ENCODE assay signal across 1 cellular context in genomic region chr1:63522891-63523728, GRCh38.
A peak's percentile ranks its signal among the peaks of the same experiment; 100 is the strongest.
TF ChIP-seq lines count a peak whose summit lies in the region.

EFCAB7 (plus strand) TSS chr1:63523525; CDS start chr1:63525573, 2,048 bp downstream.
ITGB3BP (minus strand) TSS chr1:63523225; CDS start chr1:63523133, 92 bp downstream.

TF ChIP-seq in HEK293, 187 proteins besides CTCF, POLR2A, EP300 and RAD21 (continued from another document and continues in another):
- TF ChIP-seq ZNF692 (tag by site-specific recombination; IDR thresholded peaks at IDR 0.05) (peak; percentile 97), GLIS2 (tag by site-specific recombination; IDR thresholded peaks at IDR 0.05) (peak; percentile 83), ZNF140 (tag by site-specific recombination; IDR thresholded peaks at IDR 0.05) (no peak), FEZF1 (tag by site-specific recombination; IDR thresholded peaks at IDR 0.05) (peak; percentile 98), ZSCAN18 (tag by site-specific recombination; IDR thresholded peaks at IDR 0.05) (peak; percentile 97), ZNF24 (tag by site-specific recombination; IDR thresholded peaks at IDR 0.05) (peak; percentile 99), INSM2 (tag by site-specific recombination; IDR thresholded peaks at IDR 0.05) (peak; percentile 98), KLF7 (tag by site-specific recombination; IDR thresholded peaks at IDR 0.05; ENCODE audit: borderline replicate concordance) (peak; percentile 92), SCRT2 (tag by site-specific recombination; IDR thresholded peaks at IDR 0.05) (peak; percentile 99), GFI1B (tag by site-specific recombination; IDR thresholded peaks at IDR 0.05) (peak; percentile 89), ZNF48 (tag by site-specific recombination; IDR thresholded peaks at IDR 0.05) (0 out of 2 replicates have a peak, but pooled peaks have one; percentile 60), KLF9 (tag by site-specific recombination; IDR thresholded peaks at IDR 0.05; ENCODE audit: low read depth) (peak; percentile 62), ZNF76 (tag by site-specific recombination; IDR thresholded peaks at IDR 0.05; ENCODE audit: borderline replicate concordance, low read depth) (peak; percentile 93), HOXC10 (CRISPR knock-in tag; IDR thresholded peaks at IDR 0.05) (0 out of 2 replicates have a peak, but pooled peaks have one; percentile 56), ZNF514 (tag by site-specific recombination; IDR thresholded peaks at IDR 0.05) (no peak), EGR2 (tag by site-specific recombination; IDR thresholded peaks at IDR 0.05; ENCODE audit: low read depth) (peak; percentile 83), ZNF768 (tag by site-specific recombination; IDR thresholded peaks at IDR 0.05) (peak; percentile 100), ZBTB1 (tag by site-specific recombination; IDR thresholded peaks at IDR 0.05) (no peak), ZNF623 (tag by site-specific recombination; IDR thresholded peaks at IDR 0.05) (peak; percentile 62), ZNF521 (tag by site-specific recombination; IDR thresholded peaks at IDR 0.05) (no peak), PRDM1 (tag by site-specific recombination; IDR thresholded peaks at IDR 0.05) (peak; percentile 70; the same call in 1 of the 2 replicates), PRDM6 (tag by site-specific recombination; IDR thresholded peaks at IDR 0.05) (no peak), ZNF677 (tag by site-specific recombination; IDR thresholded peaks at IDR 0.05) (no peak), ZNF2 (tag by site-specific recombination; IDR thresholded peaks at IDR 0.05) (peak; percentile 100), ZNF341 (tag by site-specific recombination; IDR thresholded peaks at IDR 0.05; ENCODE audit: low read depth) (peak; percentile 84), ZNF292 (tag by site-specific recombination; IDR thresholded peaks at IDR 0.05; ENCODE audit: borderline replicate concordance, low read depth) (no peak), ZNF626 (tag by site-specific recombination; IDR thresholded peaks at IDR 0.05) (peak; percentile 92; the same call in 1 of the 2 replicates), ZBTB49 (tag by site-specific recombination; IDR thresholded peaks at IDR 0.05; ENCODE audit: low read depth) (no peak), ZNF571 (tag by site-specific recombination; IDR thresholded peaks at IDR 0.05) (no peak), KLF1 (tag by site-specific recombination; IDR thresholded peaks at IDR 0.05) (peak; percentile 60; the same call in 1 of the 2 replicates), ZNF324 (tag by site-specific recombination; IDR thresholded peaks at IDR 0.05) (peak; percentile 100), ZNF747 (tag by site-specific recombination; IDR thresholded peaks at IDR 0.05) (no peak), ZNF366 (tag by site-specific recombination; conservative IDR thresholded peaks at IDR 0.05) (peak; percentile 82), HIC1 (tag by site-specific recombination; IDR thresholded peaks at IDR 0.05) (no peak), ZNF610 (tag by site-specific recombination; IDR thresholded peaks at IDR 0.05; ENCODE audit: borderline replicate concordance) (peak; percentile 97), ZBTB10 (tag by site-specific recombination; IDR thresholded peaks at IDR 0.05) (0 out of 2 replicates have a peak, but pooled peaks have one; percentile 59), HOXA7 (CRISPR knock-in tag; IDR thresholded peaks at IDR 0.05; ENCODE audit: borderline replicate concordance) (no peak), ZNF175 (tag by site-specific recombination; IDR thresholded peaks at IDR 0.05) (no peak), ZNF707 (tag by site-specific recombination; IDR thresholded peaks at IDR 0.05) (peak; percentile 68; the same call in 1 of the 2 replicates), PRDM2 (tag by site-specific recombination; IDR thresholded peaks at IDR 0.05; ENCODE audit: borderline replicate concordance) (no peak), ZNF248 (tag by site-specific recombination; IDR thresholded peaks at IDR 0.05) (no peak), ZXDB (tag by site-specific recombination; IDR thresholded peaks at IDR 0.05) (peak; percentile 99), ZNF19 (tag by site-specific recombination; IDR thresholded peaks at IDR 0.05; ENCODE audit: low read depth) (peak; percentile 79)
